ENCODE assay signal across 18 cellular contexts in genomic region chr1:205256956-205257615, GRCh38. TPM values are rescaled to one million over a fixed set of nuclear protein-coding genes. Genes with fewer than 3 reads are reported as not detected.
DNase-seq lines count a peak whose midpoint lies in the region; ATAC-seq, FAIRE-seq and TF ChIP-seq lines count a peak whose summit lies in the region.
"Had no signal": no experiment of that assay in that cellular context is flagged by ENCODE, and none has a peak within 500 bp of the region (broad histone marks: within the 10 kb centered on the region; RNA-seq: fewer than 3 reads in every experiment).

No MANE protein-coding gene starts in this region.

- H3K27me3 Mint-ChIP-seq in neural progenitor cell (ENCODE audit: insufficient read depth, low read depth), result peaks cover 2% of the 10 kb centered on the region
- no peaks in the 10 kb centered on the region for H3K27me3 Mint-ChIP-seq in activated T-helper 2 cell treated with anti-CD3 and anti-CD28 coated beads, Interferon-gamma antibody, Interleukin-2, Interleukin-4, amounts not matched to agents 10 μg/mL and 5 μg/mL and 100 μg/mL, durations not matched to agents 14 hours and 24 hours and 36 hours (ENCODE audit: low read depth)
- peaks cover 9% of the 10 kb centered on the region for H3K27me3 Mint-ChIP-seq in stimulated activated memory B cell treated with anti-CD40 and anti-IgM and Interleukin-4, amounts not matched to agents 10 μg/mL and 1 μg/mL and 100 μg/mL, for 72 hours
- H3K27me3 Mint-ChIP-seq in activated T-helper 1 cell treated with anti-CD3 and anti-CD28 coated beads, Interleukin-12 subunit alpha, Interleukin-12 subunit beta, Interleukin-2, Interleukin-4 antibody, amounts not matched to agents 30 ng/mL and 10 ng/mL and 1 ng/mL, durations not matched to agents 14 hours and 24 hours and 36 hours (ENCODE audit: insufficient read depth), result peaks cover 1% of the 10 kb centered on the region

- H3K36me3 Mint-ChIP-seq in neural progenitor cell, result no peaks in the 10 kb centered on the region
- H3K36me3 Mint-ChIP-seq in activated T-helper 2 cell treated with anti-CD3 and anti-CD28 coated beads, Interferon-gamma antibody, Interleukin-2, Interleukin-4, amounts not matched to agents 10 μg/mL and 5 μg/mL and 100 μg/mL, durations not matched to agents 14 hours and 24 hours and 36 hours (ENCODE audit: low read depth), result no peaks in the 10 kb centered on the region
- no peaks in the 10 kb centered on the region for H3K36me3 Mint-ChIP-seq in stimulated activated memory B cell treated with anti-CD40 and anti-IgM and Interleukin-4, amounts not matched to agents 10 μg/mL and 1 μg/mL and 100 μg/mL, for 72 hours
- H3K36me3 Mint-ChIP-seq in activated T-helper 1 cell treated with anti-CD3 and anti-CD28 coated beads, Interleukin-12 subunit alpha, Interleukin-12 subunit beta, Interleukin-2, Interleukin-4 antibody, amounts not matched to agents 30 ng/mL and 10 ng/mL and 1 ng/mL, durations not matched to agents 14 hours and 24 hours and 36 hours (ENCODE audit: low read depth), result no peaks in the 10 kb centered on the region

- H3K4me1 ChIP-seq in neural progenitor cell, result peaks cover 27% of the 10 kb centered on the region

- H3K9me3 Mint-ChIP-seq in neural progenitor cell, result no peaks in the 10 kb centered on the region
- no peaks in the 10 kb centered on the region for H3K9me3 Mint-ChIP-seq in activated T-helper 2 cell treated with anti-CD3 and anti-CD28 coated beads, Interferon-gamma antibody, Interleukin-2, Interleukin-4, amounts not matched to agents 10 μg/mL and 5 μg/mL and 100 μg/mL, durations not matched to agents 14 hours and 24 hours and 36 hours
- no peaks in the 10 kb centered on the region for H3K9me3 Mint-ChIP-seq in stimulated activated memory B cell treated with anti-CD40 and anti-IgM and Interleukin-4, amounts not matched to agents 10 μg/mL and 1 μg/mL and 100 μg/mL, for 72 hours
- H3K9me3 Mint-ChIP-seq in activated T-helper 1 cell treated with anti-CD3 and anti-CD28 coated beads, Interleukin-12 subunit alpha, Interleukin-12 subunit beta, Interleukin-2, Interleukin-4 antibody, amounts not matched to agents 30 ng/mL and 10 ng/mL and 1 ng/mL, durations not matched to agents 14 hours and 24 hours and 36 hours, result no peaks in the 10 kb centered on the region

- no peak overlapping the region for H3K27ac Mint-ChIP-seq in neural progenitor cell
- no peak overlapping the region for H3K27ac Mint-ChIP-seq in activated T-helper 2 cell treated with anti-CD3 and anti-CD28 coated beads, Interferon-gamma antibody, Interleukin-2, Interleukin-4, amounts not matched to agents 10 μg/mL and 5 μg/mL and 100 μg/mL, durations not matched to agents 14 hours and 24 hours and 36 hours
- no peak overlapping the region for H3K27ac Mint-ChIP-seq in stimulated activated memory B cell treated with anti-CD40 and anti-IgM and Interleukin-4, amounts not matched to agents 10 μg/mL and 1 μg/mL and 100 μg/mL, for 72 hours
- H3K27ac Mint-ChIP-seq in activated T-helper 1 cell treated with anti-CD3 and anti-CD28 coated beads, Interleukin-12 subunit alpha, Interleukin-12 subunit beta, Interleukin-2, Interleukin-4 antibody, amounts not matched to agents 30 ng/mL and 10 ng/mL and 1 ng/mL, durations not matched to agents 14 hours and 24 hours and 36 hours, result no peak overlapping the region

- no peak overlapping the region for H3K4me2 ChIP-seq in neural progenitor cell
- H3K4me2 ChIP-seq: A549 had no signal

- no peak overlapping the region for H2AFZ ChIP-seq in neural progenitor cell (replicated peaks)

- H3K4me1 Mint-ChIP-seq in neural progenitor cell, result peaks cover 18% of the 10 kb centered on the region
- peaks cover 10% of the 10 kb centered on the region for H3K4me1 Mint-ChIP-seq in activated T-helper 2 cell treated with anti-CD3 and anti-CD28 coated beads, Interferon-gamma antibody, Interleukin-2, Interleukin-4, amounts not matched to agents 10 μg/mL and 5 μg/mL and 100 μg/mL, durations not matched to agents 14 hours and 24 hours and 36 hours (ENCODE audit: low read depth)
- peaks cover 8% of the 10 kb centered on the region for H3K4me1 Mint-ChIP-seq in stimulated activated memory B cell treated with anti-CD40 and anti-IgM and Interleukin-4, amounts not matched to agents 10 μg/mL and 1 μg/mL and 100 μg/mL, for 72 hours
- H3K4me1 Mint-ChIP-seq in activated T-helper 1 cell treated with anti-CD3 and anti-CD28 coated beads, Interleukin-12 subunit alpha, Interleukin-12 subunit beta, Interleukin-2, Interleukin-4 antibody, amounts not matched to agents 30 ng/mL and 10 ng/mL and 1 ng/mL, durations not matched to agents 14 hours and 24 hours and 36 hours (ENCODE audit: low read depth), result peaks cover 32% of the 10 kb centered on the region

- TF ChIP-seq CTCF in D721Med (IDR thresholded peaks at IDR 0.05; ENCODE audit: insufficient read depth, missing control alignments) (no peak), neural progenitor cell (IDR thresholded peaks at IDR 0.05) (no peak)

- no peak for FAIRE-seq in D721Med (lab: Jason Lieb, UNC)
- FAIRE-seq: A549, G401.6 had no signal

- H3F3A ChIP-seq in neural progenitor cell (ENCODE audit: low read depth), result peaks cover 3% of the 10 kb centered on the region

- H3K4me3 Mint-ChIP-seq in neural progenitor cell, result no peak overlapping the region
- H3K4me3 Mint-ChIP-seq in activated T-helper 2 cell treated with anti-CD3 and anti-CD28 coated beads, Interferon-gamma antibody, Interleukin-2, Interleukin-4, amounts not matched to agents 10 μg/mL and 5 μg/mL and 100 μg/mL, durations not matched to agents 14 hours and 24 hours and 36 hours (ENCODE audit: low read depth), result no peak overlapping the region
- no peak overlapping the region for H3K4me3 Mint-ChIP-seq in stimulated activated memory B cell treated with anti-CD40 and anti-IgM and Interleukin-4, amounts not matched to agents 10 μg/mL and 1 μg/mL and 100 μg/mL, for 72 hours
- no peak overlapping the region for H3K4me3 Mint-ChIP-seq in activated T-helper 1 cell treated with anti-CD3 and anti-CD28 coated beads, Interleukin-12 subunit alpha, Interleukin-12 subunit beta, Interleukin-2, Interleukin-4 antibody, amounts not matched to agents 30 ng/mL and 10 ng/mL and 1 ng/mL, durations not matched to agents 14 hours and 24 hours and 36 hours

- no peaks in the 10 kb centered on the region for H3K9me3 ChIP-seq in neural progenitor cell (ENCODE audit: low read depth)
- H3K9me3 ChIP-seq: A549 had no signal

- intact Hi-C loops in activated T-helper 2 cell treated with anti-CD3 and anti-CD28 coated beads, Interferon-gamma antibody, Interleukin-2, Interleukin-4, amounts not matched to agents 10 μg/mL and 5 μg/mL and 100 μg/mL, durations not matched to agents 14 hours and 24 hours and 36 hours (cut with micrococcal nuclease), result loop anchor here (1.0 to 5.0 kb wide), 5 partner anchors 28 to 268 kb away; partner anchors contain the start of gene DSTYK
- intact Hi-C loops in activated T-helper 1 cell treated with anti-CD3 and anti-CD28 coated beads, Interleukin-12 subunit alpha, Interleukin-12 subunit beta, Interleukin-2, Interleukin-4 antibody, amounts not matched to agents 30 ng/mL and 10 ng/mL and 1 ng/mL, durations not matched to agents 14 hours and 24 hours and 36 hours (cut with micrococcal nuclease), result loop anchor here (1.0 to 5.0 kb wide), 7 partner anchors 28 to 282 kb away; partner anchors contain the start of gene DSTYK

- H4K20me1 ChIP-seq in neural progenitor cell (ENCODE audit: low read depth), result peaks cover 17% of the 10 kb centered on the region

- H3K27ac ChIP-seq in caudate nucleus (ENCODE audit: low read depth, low read length), result peak overlapping the region; percentile 97
- no peak overlapping the region for H3K27ac ChIP-seq in neural progenitor cell
- H3K27ac ChIP-seq: C4-2B, SK-N-MC had no signal

- ATAC-seq in stimulated activated memory B cell treated with anti-CD40 and anti-IgM and Interleukin-4, amounts not matched to agents 10 μg/mL and 1 μg/mL and 100 μg/mL, for 72 hours, result no peak

- H3K9ac ChIP-seq in neural progenitor cell, result no peak overlapping the region

- H3K27me3 ChIP-seq in neural progenitor cell, result no peaks in the 10 kb centered on the region

- H3K36me3 ChIP-seq in neural progenitor cell, result no peaks in the 10 kb centered on the region

- DNase-seq in D721Med (ENCODE audit: insufficient read length, low spot score) (peak; percentile 95), NCI-H524 (lab: John Stamatoyannopoulos, UW) (peak; percentile 81 to 94), caudate nucleus (lab: John Stamatoyannopoulos, UW) (peak in 31 of 61 donors; percentile 22 to 81 (median 47)), neural progenitor cell (ENCODE audit: low spot score) (peak; percentile 37), SW480 (ENCODE audit: low spot score) (no peak)
- no peak for DNase-seq in activated T-helper 2 cell treated with anti-CD3 and anti-CD28 coated beads, Interferon-gamma antibody, Interleukin-2, Interleukin-4, amounts not matched to agents 10 μg/mL and 5 μg/mL and 100 μg/mL, durations not matched to agents 14 hours and 24 hours and 36 hours (ENCODE audit: low spot score)
- DNase-seq in activated T-helper 1 cell treated with anti-CD3 and anti-CD28 coated beads, Interleukin-12 subunit alpha, Interleukin-12 subunit beta, Interleukin-2, Interleukin-4 antibody, amounts not matched to agents 30 ng/mL and 10 ng/mL and 1 ng/mL, durations not matched to agents 14 hours and 24 hours and 36 hours (ENCODE audit: low spot score), result no peak
- DNase-seq: DMS79 treated with DMSO at 0.1 percent for 48 hours; GOT3; Karpas-422; NCI-H510A; NK-92 treated with Interleukin-12 subunit alpha and Interleukin-12 subunit beta, amount 100 ng/mL, for 24 hours; OCI-M1 had no signal

- no peak overlapping the region for H3K4me3 ChIP-seq in neural progenitor cell
- H3K4me3 ChIP-seq: A549, SK-N-MC had no signal

- H3K79me2 ChIP-seq in neural progenitor cell (ENCODE audit: low read depth), result no peaks in the 10 kb centered on the region

RNA-seq across cellular contexts. Expression of gene TMCC2, which starts 29.3 kb away (rescaled TPM):
- 7.1 and 12.1 TPM in 2 replicates for total RNA-seq in neural progenitor cell (ENCODE audit: low replicate concordance)
- 13.4 and 14.0 TPM in 2 replicates for total RNA-seq in activated T-helper 2 cell treated with anti-CD3 and anti-CD28 coated beads, Interferon-gamma antibody, Interleukin-2, Interleukin-4, amounts not matched to agents 10 μg/mL and 5 μg/mL and 100 μg/mL, durations not matched to agents 14 hours and 24 hours and 36 hours
- total RNA-seq in activated T-helper 1 cell treated with anti-CD3 and anti-CD28 coated beads, Interleukin-12 subunit alpha, Interleukin-12 subunit beta, Interleukin-2, Interleukin-4 antibody, amounts not matched to agents 30 ng/mL and 10 ng/mL and 1 ng/mL, durations not matched to agents 14 hours and 24 hours and 36 hours, result 25.0 and 25.2 TPM in 2 replicates

RNA-seq across cellular contexts. Expression of gene DSTYK, which starts 45.6 kb away (rescaled TPM):
- 12.1 and 13.0 TPM in 2 replicates for total RNA-seq in neural progenitor cell (ENCODE audit: low replicate concordance)
- total RNA-seq in activated T-helper 2 cell treated with anti-CD3 and anti-CD28 coated beads, Interferon-gamma antibody, Interleukin-2, Interleukin-4, amounts not matched to agents 10 μg/mL and 5 μg/mL and 100 μg/mL, durations not matched to agents 14 hours and 24 hours and 36 hours, result 27.3 and 28.6 TPM in 2 replicates
- 34.2 and 35.9 TPM in 2 replicates for total RNA-seq in activated T-helper 1 cell treated with anti-CD3 and anti-CD28 coated beads, Interleukin-12 subunit alpha, Interleukin-12 subunit beta, Interleukin-2, Interleukin-4 antibody, amounts not matched to agents 30 ng/mL and 10 ng/mL and 1 ng/mL, durations not matched to agents 14 hours and 24 hours and 36 hours

Comparison
In these comparisons a context has a peak if more than half of its experiments do, and no peak if none do; other contexts are left out.
1. DNase-seq: peak in D721Med (single experiment), NCI-H524 (2 of 2), caudate nucleus (31 of 61) and neural progenitor cell (single experiment); none in activated T-helper 2 cell treated with anti-CD3 and anti-CD28 coated beads, Interferon-gamma antibody, Interleukin-2, Interleukin-4, amounts not matched to agents 10 μg/mL and 5 μg/mL and 100 μg/mL, durations not matched to agents 14 hours and 24 hours and 36 hours (single experiment), SW480 (single experiment) and activated T-helper 1 cell treated with anti-CD3 and anti-CD28 coated beads, Interleukin-12 subunit alpha, Interleukin-12 subunit beta, Interleukin-2, Interleukin-4 antibody, amounts not matched to agents 30 ng/mL and 10 ng/mL and 1 ng/mL, durations not matched to agents 14 hours and 24 hours and 36 hours (single experiment).